In the genomic region with DNA sequence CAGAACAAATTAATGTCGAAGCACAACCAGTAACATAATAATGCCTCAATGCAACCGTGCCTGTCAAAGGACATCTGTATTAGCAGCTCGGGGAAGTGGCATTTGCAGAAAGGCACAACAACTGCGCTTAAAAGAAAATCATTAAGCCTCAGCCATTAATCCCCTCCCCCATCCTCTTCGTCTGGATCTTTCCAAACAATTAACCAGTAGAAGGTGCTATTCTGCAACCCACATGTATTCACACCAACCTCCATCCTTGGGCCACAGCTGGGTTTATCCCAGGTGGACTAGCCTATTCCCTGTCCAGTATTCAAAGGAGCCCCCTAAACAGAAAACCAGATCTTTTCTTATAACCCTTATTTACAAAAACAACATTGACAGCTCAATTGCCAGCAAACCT, we compare ENCODE assay signal across 8 cellular contexts. TPM values are rescaled to one million over a fixed set of nuclear protein-coding genes. Genes with fewer than 3 reads are reported as not detected.
DNase-seq lines count a peak whose midpoint lies in the region; ATAC-seq and TF ChIP-seq lines count a peak whose summit lies in the region.

No MANE protein-coding gene starts in this region.

- H3K36me3 ChIP-seq in psoas muscle (ENCODE audit: insufficient read depth in 1 of 2, low read depth in 1 of 2) = no peaks in the 10 kb centered on the region

- WGBS in psoas muscle, 3 donors = 16 to 34% (median 20%) methylated on average over 5 of the region's 5 CpGs

- H3K4me1 ChIP-seq in psoas muscle = peaks cover 34% of the 10 kb centered on the region

- no peak for ATAC-seq in psoas muscle

- peak; percentile 57 for TF ChIP-seq CTCF in epithelial cell of proximal tubule (conservative IDR thresholded peaks at IDR 0.05; ENCODE audit: low read depth, low read length)
- TF ChIP-seq CTCF in psoas muscle (IDR thresholded peaks at IDR 0.05) = no peak

- H3K27me3 ChIP-seq in psoas muscle (ENCODE audit: insufficient read depth in 3 of 3, low read length in 2 of 3) = no peaks in the 10 kb centered on the region

- intact Hi-C loops in psoas muscle (cut with DNase I) = no loop called here

- H3K27ac ChIP-seq in psoas muscle = peak overlapping the region; percentile 48

- no peak overlapping the region for H3K4me3 ChIP-seq in epithelial cell of proximal tubule (ENCODE audit: low read depth, low read length)
- peak overlapping the region; percentile 31 for H3K4me3 ChIP-seq in psoas muscle

- H3K9me3 ChIP-seq in psoas muscle = no peaks in the 10 kb centered on the region

- DNase-seq in DMS79 treated with DMSO at 0.1 percent for 48 hours (lab: John Stamatoyannopoulos, UW) (peak; percentile 23), DMS79 (lab: John Stamatoyannopoulos, UW) (no peak), NCI-H2227 (lab: John Stamatoyannopoulos, UW; ENCODE audit: unreplicated experiment) (peak; percentile 32), epithelial cell of proximal tubule (ENCODE audit: low read depth) (no peak), psoas muscle (no peak), AML-193 (lab: John Stamatoyannopoulos, UW) (no peak), SK-N-DZ (ENCODE audit: low spot score) (no peak)
- no peak for DNase-seq in NK-92 treated with Interleukin-12 subunit alpha and Interleukin-12 subunit beta, amount 100 ng/mL, for 24 hours (lab: John Stamatoyannopoulos, UW)

RNA-seq across cellular contexts. Expression of a gene that starts 2.6 kb away (rescaled TPM):
- total RNA-seq in epithelial cell of proximal tubule (18.0 and 30.0 TPM in 2 replicates), psoas muscle (100 to 1,000 TPM in 2 of 4 donors, 10 to 100 TPM in 2; 56.7 to 308 (median 165) TPM)
- polyA plus RNA-seq in psoas muscle = 100 to 1,000 TPM in 1 of 3 donors, 10 to 100 TPM in 2; 38.8 to 130 (median 49.8) TPM
- polyA plus RNA-seq in SK-N-DZ (2014; cell fraction: cytosol; rRNA removed) = 13.9 and 17.0 TPM in 2 replicates
- 14.2 and 33.7 TPM in 2 replicates for polyA plus RNA-seq in SK-N-DZ (2014; cell fraction: nucleus; rRNA removed)

Comparison
In these comparisons a context has a peak if more than half of its experiments do, and no peak if none do; other contexts are left out.
1. DNase-seq: peak in DMS79 treated with DMSO at 0.1 percent for 48 hours (single experiment) and NCI-H2227 (single experiment); none in DMS79 (single experiment), epithelial cell of proximal tubule (single experiment), psoas muscle (0 of 2), AML-193 (0 of 2), SK-N-DZ (single experiment) and NK-92 treated with Interleukin-12 subunit alpha and Interleukin-12 subunit beta, amount 100 ng/mL, for 24 hours (single experiment).